ENCODE assay signal across 10 cellular contexts in genomic region chr13:25018729-25019115, GRCh38.
DNase-seq lines count a peak whose midpoint lies in the region; ATAC-seq and TF ChIP-seq lines count a peak whose summit lies in the region.
"Had no signal": no experiment of that assay in that cellular context is flagged by ENCODE, and none has a peak within 500 bp of the region (broad histone marks: within the 10 kb centered on the region; RNA-seq: fewer than 3 reads in every experiment).

No MANE protein-coding gene starts in this region.

- no peak overlapping the region for H2AFZ ChIP-seq in hepatocyte

- H3K4me1 Mint-ChIP-seq in activated naive CD4-positive, alpha-beta T cell treated with anti-CD3 and anti-CD28 coated beads for 36 hours (ENCODE audit: low read depth) = peaks cover 6% of the 10 kb centered on the region

- intact Hi-C loops in activated naive CD4-positive, alpha-beta T cell treated with anti-CD3 and anti-CD28 coated beads for 36 hours (cut with micrococcal nuclease) = loop anchor here (10.0 kb wide), 1 partner anchor 266 kb away; the partner anchor contains the start of gene MTMR6
- intact Hi-C loops in Panc1 (cut with micrococcal nuclease; ENCODE audit: unreplicated experiment) = no loop called here
- intact Hi-C loops in stomach (cut with DNase I; ENCODE audit: low total_unique reads) = no loop called here

- H3K27me3 Mint-ChIP-seq in activated naive CD4-positive, alpha-beta T cell treated with anti-CD3 and anti-CD28 coated beads for 36 hours (ENCODE audit: low read depth) = peaks cover 32% of the 10 kb centered on the region

- TF ChIP-seq CTCF in Panc1 (IDR thresholded peaks at IDR 0.05) = no peak
- no peak for TF ChIP-seq CTCF in hepatocyte (IDR thresholded peaks at IDR 0.05; ENCODE audit: poor library complexity)
- no peak for TF ChIP-seq CTCF in stomach (IDR thresholded peaks at IDR 0.05)

- H3K4me1 ChIP-seq in Panc1 (ENCODE audit: control insufficient read depth, insufficient read depth, low read length) (no peaks in the 10 kb centered on the region), hepatocyte (ENCODE audit: insufficient read depth) (no peaks in the 10 kb centered on the region), stomach (peaks cover 6 to 17% (median 14%) of the 10 kb centered on the region in 4 donors)

- no peaks in the 10 kb centered on the region for H3K36me3 ChIP-seq in Panc1 (ENCODE audit: control insufficient read depth, insufficient read depth, low read length)
- no peaks in the 10 kb centered on the region for H3K36me3 ChIP-seq in hepatocyte (replicated peaks; ENCODE audit: insufficient read depth, low read depth)
- no peaks in the 10 kb centered on the region for H3K36me3 ChIP-seq in stomach

- no peaks in the 10 kb centered on the region for H3K27me3 ChIP-seq in Panc1 (ENCODE audit: control insufficient read depth, insufficient read depth, low read length)
- H3K27me3 ChIP-seq in hepatocyte = peaks cover 50% of the 10 kb centered on the region
- H3K27me3 ChIP-seq in stomach = peaks cover 0 to 71% (median 23%) of the 10 kb centered on the region in 3 donors

- BruUV-seq in Panc1 (replicated peaks; lab: Mats Ljungman, UMichigan) = no TSS peak

- no peaks in the 10 kb centered on the region for H3K9me3 Mint-ChIP-seq in activated naive CD4-positive, alpha-beta T cell treated with anti-CD3 and anti-CD28 coated beads for 36 hours
- H3K9me3 Mint-ChIP-seq: CD8-positive, alpha-beta T cell had no signal

- H3K27ac ChIP-seq in Panc1 (ENCODE audit: low read length) (no peak overlapping the region), hepatocyte (no peak overlapping the region), stomach (no peak overlapping the region)

- peak; percentile 19 for DNase-seq in activated naive CD4-positive, alpha-beta T cell treated with anti-CD3 and anti-CD28 coated beads for 36 hours
- no peak for DNase-seq in activated naive CD4-positive, alpha-beta T cell (lab: John Stamatoyannopoulos, UW)
- DNase-seq in Panc1 (ENCODE audit: low read depth, low spot score) (no peak), hepatocyte (ENCODE audit: low spot score) (no peak), stomach (no peak), pons (ENCODE audit: low spot score) (no peak), NCI-H2107 treated with DMSO at 0.1 percent for 48 hours (lab: John Stamatoyannopoulos, UW; ENCODE audit: unreplicated experiment) (no peak)
- DNase-seq: CD8-positive, alpha-beta T cell; KG1 had no signal

- no peak for TF ChIP-seq POLR2A in stomach (IDR thresholded peaks at IDR 0.05)

- POLR2A ChIA-PET in Panc1 (lab: Charles Lee) = no interaction called here

- in situ Hi-C loops in Panc1 (cut with HindIII; ENCODE audit: low pct_unique_long_range_greater_than_20kb, low sequenced_read_pairs) = no loop called here

- CTCF ChIA-PET in activated naive CD4-positive, alpha-beta T cell treated with anti-CD3 and anti-CD28 coated beads for 36 hours (lab: Charles Lee) = interaction anchor here (0.9 kb wide), 1 partner anchor 12 kb away, joined by 3 read pairs; no protein-coding TSS in a partner anchor
- CTCF ChIA-PET in Panc1 (lab: Charles Lee) = no interaction called here

- H3K4me3 ChIP-seq in Panc1 (ENCODE audit: low read depth in 2 of 2, low read length in 2 of 2) (peak overlapping the region; percentile 38 to 44), hepatocyte (no peak overlapping the region), stomach (peak overlapping the region; percentile 9 to 51 (median 40))

- H3K9me3 ChIP-seq in Panc1 (ENCODE audit: control insufficient read depth, insufficient read depth, low read depth, low read length) = no peaks in the 10 kb centered on the region
- no peaks in the 10 kb centered on the region for H3K9me3 ChIP-seq in hepatocyte (ENCODE audit: low read depth)
- H3K9me3 ChIP-seq in stomach = no peaks in the 10 kb centered on the region

- H3K4me3 Mint-ChIP-seq in activated naive CD4-positive, alpha-beta T cell treated with anti-CD3 and anti-CD28 coated beads for 36 hours = peak overlapping the region; percentile 32
- H3K4me3 Mint-ChIP-seq: CD8-positive, alpha-beta T cell had no signal

- H3K27ac Mint-ChIP-seq in activated naive CD4-positive, alpha-beta T cell treated with anti-CD3 and anti-CD28 coated beads for 36 hours = no peak overlapping the region
- H3K27ac Mint-ChIP-seq: CD8-positive, alpha-beta T cell had no signal

- ATAC-seq in Panc1 (no peak; the same call in 1 of the 2 replicates), HG03039 (IDR thresholded peaks at IDR 0.05; ENCODE audit: unreplicated experiment) (no peak)
- ATAC-seq: CD8-positive, alpha-beta T cell had no signal

- no peaks in the 10 kb centered on the region for H3K9me2 ChIP-seq in hepatocyte (replicated peaks; ENCODE audit: insufficient read depth)

- H3K36me3 Mint-ChIP-seq in activated naive CD4-positive, alpha-beta T cell treated with anti-CD3 and anti-CD28 coated beads for 36 hours (ENCODE audit: low read depth) = no peaks in the 10 kb centered on the region
- H3K36me3 Mint-ChIP-seq: CD8-positive, alpha-beta T cell had no signal

- 9% methylated on average over 24 of the region's 24 CpGs for WGBS in hepatocyte (ENCODE audit: low lambda C conversion rate, missing lambda C conversion rate)
- WGBS in stomach, 5 donors = 0 to 6% (median 4%) methylated on average over 2 to 24 of the region's 24 CpGs; no CpG with 5 or more reads in 1 of the 5 donors

- peak overlapping the region; percentile 83 for H3K4me2 ChIP-seq in hepatocyte

- TF ChIP-seq EP300 in stomach (IDR thresholded peaks at IDR 0.05) = no peak

- no peaks in the 10 kb centered on the region for H4K20me1 ChIP-seq in hepatocyte (ENCODE audit: insufficient read depth, poor library complexity, severe bottlenecking)

- no peaks in the 10 kb centered on the region for H3K79me2 ChIP-seq in hepatocyte
